Comparison of ENCODE assay signal across 8 cellular contexts in genomic region chr19:5691930-5692784, GRCh38. TPM values are rescaled to one million over a fixed set of nuclear protein-coding genes. Genes with fewer than 3 reads are reported as not detected.
A peak's percentile ranks its signal among the peaks of the same experiment; 100 is the strongest.
DNase-seq lines count a peak whose midpoint lies in the region; ATAC-seq and TF ChIP-seq lines count a peak whose summit lies in the region.

No MANE protein-coding gene starts in this region.

- H3K4me3 ChIP-seq in SU-DHL-6 (ENCODE audit: insufficient read depth, low read length, poor library complexity, severe bottlenecking) (peak overlapping the region; percentile 73), esophagus squamous epithelium (peak overlapping the region; percentile 82 to 94 (median 86)), aorta (ENCODE audit: low read length in 2 of 2) (no peak overlapping the region)

- TF ChIP-seq CTCF in SU-DHL-6 (IDR thresholded peaks at IDR 0.05; ENCODE audit: insufficient read depth, low read length, poor library complexity, severe bottlenecking) (no peak), esophagus squamous epithelium (IDR thresholded peaks at IDR 0.05) (no peak)

- H2AFZ ChIP-seq in SU-DHL-6 (ENCODE audit: low read depth, low read length, severe bottlenecking): no peak overlapping the region

- peaks cover 30% of the 10 kb centered on the region for H3K79me2 ChIP-seq in SU-DHL-6 (ENCODE audit: insufficient read depth, low read length)

- intact Hi-C loops in esophagus squamous epithelium (cut with DNase I): loop anchor here (2.0 kb wide), 1 partner anchor 27 kb away; no protein-coding TSS in a partner anchor
- intact Hi-C loops in aorta (cut with DNase I): no loop called here

- peaks cover 40% of the 10 kb centered on the region for H3F3A ChIP-seq in SU-DHL-6 (ENCODE audit: insufficient read depth)

- no peak for ATAC-seq in aorta (ENCODE audit: low FRiP score)

- H3K4me1 ChIP-seq in esophagus squamous epithelium: peaks cover 20 to 56% (median 23%) of the 10 kb centered on the region in 3 donors
- H3K4me1 ChIP-seq in aorta (ENCODE audit: control insufficient read depth in 1 of 2, insufficient read depth in 2 of 2, low read length in 2 of 2): no peaks in the 10 kb centered on the region

- H3K9me2 ChIP-seq in SU-DHL-6 (replicated peaks; ENCODE audit: insufficient read depth, low read length): no peaks in the 10 kb centered on the region

- H3K27ac ChIP-seq in SU-DHL-6 (ENCODE audit: low read depth, low read length) (peak overlapping the region; percentile 83), esophagus squamous epithelium (peak overlapping the region; percentile 93 to 97 (median 94)), aorta (ENCODE audit: low read depth in 1 of 2, low read length in 2 of 2) (no peak overlapping the region)

- H3K27me3 ChIP-seq in SU-DHL-6 (ENCODE audit: low read length) (no peaks in the 10 kb centered on the region), esophagus squamous epithelium (no peaks in the 10 kb centered on the region), aorta (ENCODE audit: control insufficient read depth in 1 of 2, insufficient read depth in 2 of 2, low read length in 1 of 2) (no peaks in the 10 kb centered on the region)

- H3K9ac ChIP-seq in SU-DHL-6 (ENCODE audit: low read length): peak overlapping the region; percentile 95

- H3K36me3 ChIP-seq in SU-DHL-6 (ENCODE audit: low read length) (no peaks in the 10 kb centered on the region; the same call in 1 of the 2 replicates), esophagus squamous epithelium (peaks cover 25 to 58% (median 46%) of the 10 kb centered on the region in 3 donors), aorta (ENCODE audit: control insufficient read depth in 1 of 2, insufficient read depth in 2 of 2, low read length in 1 of 2) (peaks cover 0 to 6% of the 10 kb centered on the region in 2 donors)

- H3K4me2 ChIP-seq in SU-DHL-6 (ENCODE audit: low read depth, low read length, poor library complexity, severe bottlenecking): peak overlapping the region; percentile 77

- DNase-seq in esophagus squamous epithelium (lab: John Stamatoyannopoulos, UW) (no peak), SHP77 (lab: John Stamatoyannopoulos, UW) (no peak), AML-193 (lab: John Stamatoyannopoulos, UW) (no peak), aorta (no peak)
- DNase-seq in stimulated activated CD4-positive, alpha-beta T cell treated with anti-CD3 and anti-CD28 coated beads, Interleukin-1b, Interleukin-23, amount 100 ng/mL, for 48 hours: peak; percentile 47
- no peak for DNase-seq in effector CD8-positive, alpha-beta T cell (lab: John Stamatoyannopoulos, UW)

- TF ChIP-seq POLR2A in GM19193 (IDR thresholded peaks at IDR 0.05; ENCODE audit: extremely low read depth, insufficient read depth, insufficient read length) (peak; percentile 41), esophagus squamous epithelium (IDR thresholded peaks at IDR 0.05) (no peak)

- 34 to 61% methylated on average over 5 to 9 of the region's 38 CpGs for WGBS in esophagus squamous epithelium, 2 donors
- 72 to 77% methylated on average over 38 of the region's 38 CpGs for WGBS in aorta, 2 donors

- H4K20me1 ChIP-seq in SU-DHL-6 (ENCODE audit: low read depth, low read length): no peaks in the 10 kb centered on the region; the same call in 1 of the 2 replicates

- H3K9me3 ChIP-seq in SU-DHL-6 (ENCODE audit: insufficient read depth, low read length): no peaks in the 10 kb centered on the region
- no peaks in the 10 kb centered on the region for H3K9me3 ChIP-seq in esophagus squamous epithelium
- H3K9me3 ChIP-seq in aorta (ENCODE audit: control insufficient read depth, low read length): no peaks in the 10 kb centered on the region

RNA-seq across cellular contexts. Expression of gene RPL36, which starts 2.1 kb away (rescaled TPM):
- 1,000 to 10,000 TPM in 2 of 4 donors, 100 to 1,000 TPM in 2; 572 to 1,565 (median 1,059) TPM for total RNA-seq in esophagus squamous epithelium
- total RNA-seq in aorta: 100 to 1,000 TPM; 521 to 587 TPM
- polyA plus RNA-seq in aorta: 1,000 to 10,000 TPM in 1 of 2 donors, 100 to 1,000 TPM in 1; 977 to 1,438 TPM

RNA-seq across cellular contexts. Expression of gene HSD11B1L, which starts 11.3 kb away (rescaled TPM):
- total RNA-seq in esophagus squamous epithelium: 1 to 10 TPM; 1.9 to 9.4 (median 8.3) TPM
- 1 to 10 TPM; 3.9 to 5.7 TPM for total RNA-seq in aorta
- 10 to 100 TPM in 1 of 2 donors, 1 to 10 TPM in 1; 8.5 to 12.0 TPM for polyA plus RNA-seq in aorta

RNA-seq across cellular contexts. Expression of gene MICOS13, which starts 11.8 kb away (rescaled TPM):
- total RNA-seq in esophagus squamous epithelium: 10 to 100 TPM; 34.0 to 76.3 (median 48.8) TPM
- 10 to 100 TPM; 35.4 to 39.0 TPM for total RNA-seq in aorta
- polyA plus RNA-seq in aorta: 100 to 1,000 TPM; 100 to 103 TPM

RNA-seq across cellular contexts. Expression of gene LONP1, which starts 27.8 kb away (rescaled TPM):
- 10 to 100 TPM; 38.0 to 68.5 (median 51.2) TPM for total RNA-seq in esophagus squamous epithelium
- 10 to 100 TPM; 40.3 to 46.4 TPM for total RNA-seq in aorta
- 10 to 100 TPM; 20.4 to 64.6 TPM for polyA plus RNA-seq in aorta

RNA-seq across cellular contexts. Expression of gene CATSPERD, which starts 28.3 kb away (rescaled TPM):
- total RNA-seq in esophagus squamous epithelium: under 1 TPM in 1 of 4 donors, not detected in 3; 0.19 TPM
- total RNA-seq in aorta: not detected
- not detected for polyA plus RNA-seq in aorta

Comparison
In these comparisons a context has a peak if more than half of its experiments do, and no peak if none do; other contexts are left out.
1. H3K27ac ChIP-seq: peak in SU-DHL-6 (single experiment) and esophagus squamous epithelium (4 of 4); none in aorta (0 of 2).
2. H3K4me3 ChIP-seq: peak in SU-DHL-6 (single experiment) and esophagus squamous epithelium (4 of 4); none in aorta (0 of 2).